In genomic region chr2:132779206-132779605, GRCh38 we compare ENCODE assay signal across 24 cellular contexts.
"Had no signal": no experiment of that assay in that cellular context is flagged by ENCODE, and none has a peak within 500 bp of the region (broad histone marks: within the 10 kb centered on the region; RNA-seq: fewer than 3 reads in every experiment).

No MANE protein-coding gene starts in this region.

- DNase-seq: colonic mucosa; cortex of kidney; effector CD8-positive, alpha-beta T cell; effector memory CD8-positive, alpha-beta T cell; endodermal cell; erythroblast; esophagus squamous epithelium; foreskin fibroblast; foreskin melanocyte; gastrocnemius medialis; glutamatergic neuron; head of caudate nucleus; heart right ventricle; hippocampal formation; left cardiac atrium; left lung; left ventricle myocardium superior; lower lobe of right lung; mesenchymal stem cell; midbrain; naive thymus-derived CD4-positive, alpha-beta T cell had no signal

- H3K27me3 ChIP-seq: colonic mucosa, esophagus squamous epithelium, gastrocnemius medialis, heart right ventricle, left lung had no signal

- H3K4me1 ChIP-seq: colonic mucosa, esophagus squamous epithelium, gastrocnemius medialis, heart right ventricle, left lung, lower lobe of right lung had no signal

- H3K4me1 Mint-ChIP-seq: naive thymus-derived CD4-positive, alpha-beta T cell had no signal

- H3K9me3 Mint-ChIP-seq: dendritic cell treated with granulocyte-macrophage colony-stimulating factor and Interleukin-4, amounts not matched to agents 40 ng/mL and 50 ng/mL, for 4 days; endodermal cell had no signal

- H3K27me3 Mint-ChIP-seq: dendritic cell treated with granulocyte-macrophage colony-stimulating factor and Interleukin-4, amounts not matched to agents 40 ng/mL and 50 ng/mL, for 4 days; effector memory CD8-positive, alpha-beta T cell; naive thymus-derived CD4-positive, alpha-beta T cell had no signal

- H3K4me3 ChIP-seq: colonic mucosa, esophagus squamous epithelium, gastrocnemius medialis, heart right ventricle, left lung, lower lobe of right lung had no signal

- H3K36me3 ChIP-seq: colonic mucosa, gastrocnemius medialis, left lung, lower lobe of right lung had no signal

- H3K4me3 Mint-ChIP-seq: dendritic cell treated with granulocyte-macrophage colony-stimulating factor and Interleukin-4, amounts not matched to agents 40 ng/mL and 50 ng/mL, for 4 days; effector memory CD8-positive, alpha-beta T cell; endodermal cell; naive thymus-derived CD4-positive, alpha-beta T cell had no signal

- ATAC-seq: effector memory CD8-positive, alpha-beta T cell; esophagus mucosa; gastrocnemius medialis; heart right ventricle; left cardiac atrium; left lung; left ventricle myocardium superior; lower lobe of right lung; naive thymus-derived CD4-positive, alpha-beta T cell had no signal

- H3K27ac Mint-ChIP-seq: dendritic cell treated with granulocyte-macrophage colony-stimulating factor and Interleukin-4, amounts not matched to agents 40 ng/mL and 50 ng/mL, for 4 days; effector memory CD8-positive, alpha-beta T cell; endodermal cell; naive thymus-derived CD4-positive, alpha-beta T cell had no signal

- H3K9me3 ChIP-seq: colonic mucosa, esophagus squamous epithelium, gastrocnemius medialis, heart right ventricle, left lung, lower lobe of right lung had no signal

- H3K27ac ChIP-seq: colonic mucosa, epithelial cell of prostate, esophagus squamous epithelium, gastrocnemius medialis, heart right ventricle, left lung, lower lobe of right lung had no signal

- H3K36me3 Mint-ChIP-seq: naive thymus-derived CD4-positive, alpha-beta T cell had no signal
